In genomic region chr14:25472700-25473099, GRCh38 we compare ENCODE assay signal across 8 cellular contexts.
"Had no signal": no experiment of that assay in that cellular context is flagged by ENCODE, and none has a peak within 500 bp of the region (broad histone marks: within the 10 kb centered on the region; RNA-seq: fewer than 3 reads in every experiment).

No MANE protein-coding gene starts in this region.

- ATAC-seq: GM12878 had no signal

- H3K4me3 ChIP-seq: GM12878 had no signal

- DNase-seq: GDM1, GF-D8 had no signal

- FAIRE-seq: G401.6, GM12878, GM12891, GM12892, GM18507, GM19239 had no signal
